In the genomic region with DNA sequence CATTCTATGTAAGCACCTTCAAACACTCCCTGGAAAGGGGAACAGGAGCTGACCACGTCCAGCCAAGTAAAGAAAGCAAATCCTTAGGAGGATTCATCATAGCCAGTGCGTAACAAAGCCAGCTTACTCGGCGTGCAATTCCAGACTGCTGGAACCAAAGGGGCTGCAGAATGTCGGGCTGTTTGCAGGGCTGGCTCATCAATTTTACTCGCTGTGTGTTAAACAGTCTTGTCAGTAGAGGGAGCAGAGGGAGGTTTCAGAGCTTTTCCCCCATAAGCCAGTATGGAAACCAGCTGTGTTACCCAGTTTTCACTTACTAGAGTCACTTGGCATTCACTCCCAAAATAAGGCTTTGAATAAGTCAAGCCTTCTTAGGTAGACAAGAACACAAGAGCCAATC, we compare ENCODE assay signal across 9 cellular contexts.
DNase-seq lines count a peak whose midpoint lies in the region; ATAC-seq, FAIRE-seq and TF ChIP-seq lines count a peak whose summit lies in the region.
"Had no signal": no experiment of that assay in that cellular context is flagged by ENCODE, and none has a peak within 500 bp of the region (broad histone marks: within the 10 kb centered on the region; RNA-seq: fewer than 3 reads in every experiment).

No MANE protein-coding gene starts in this region.

- in situ Hi-C loops in G401 (cut with HindIII; ENCODE audit: low sequenced_read_pairs): no loop called here

- WGBS in H1 (ENCODE audit: extremely low coverage in 1 of 2, insufficient coverage in 1 of 2, insufficient read length in 1 of 2, insufficient replicate concordance in 2 of 2, low coverage in 1 of 2, low lambda C conversion rate in 2 of 2, missing lambda C conversion rate in 1 of 2), 2 experiments: 58% methylated on average over 6 of the region's 6 CpGs; no CpG with 5 or more reads in 1 of the 2 experiments

- no peak overlapping the region for H4K8ac ChIP-seq in H1 (ENCODE audit: extremely low read depth, insufficient read depth, low read length)

- H3K4me3 ChIP-seq in H1 (ENCODE audit: extremely low read depth in 1 of 4, insufficient read depth in 2 of 4, low read depth in 3 of 4, low read length in 4 of 4) (no peak overlapping the region), osteoblast (ENCODE audit: insufficient read depth, low read length) (no peak overlapping the region)
- H3K4me3 ChIP-seq: upper lobe of left lung had no signal

- no peak overlapping the region for H4K5ac ChIP-seq in H1 (ENCODE audit: insufficient read length, low read depth, low read length)

- no peak overlapping the region for H3K18ac ChIP-seq in H1 (ENCODE audit: extremely low read depth, low read length)

- H2AFZ ChIP-seq in H1 (ENCODE audit: low read length) (no peak overlapping the region), osteoblast (ENCODE audit: low read length) (no peak overlapping the region)

- no peak overlapping the region for H2BK5ac ChIP-seq in H1 (ENCODE audit: low read depth, low read length)

- H3K4me3 Mint-ChIP-seq in activated CD4-positive, alpha-beta T cell treated with anti-CD3 and anti-CD28 coated beads, Interleukin-2, amount 10 ng/mL, durations not matched to agents 7 days and 5 days: no peak overlapping the region
- no peak overlapping the region for H3K4me3 Mint-ChIP-seq in activated CD8-positive, alpha-beta memory T cell treated with anti-CD3 and anti-CD28 coated beads, Interleukin-2, amount 10 ng/mL, durations not matched to agents 7 days and 5 days

- no peak overlapping the region for H3K56ac ChIP-seq in H1 (replicated peaks; ENCODE audit: insufficient read length, low read depth, low read length)

- POLR2A ChIA-PET in H1 (lab: Charles Lee; ENCODE audit: partially characterized antibody): no interaction called here
- POLR2A ChIA-PET in activated CD4-positive, alpha-beta T cell treated with anti-CD3 and anti-CD28 coated beads, Interleukin-2, amount 10 ng/mL, durations not matched to agents 7 days and 5 days (lab: Charles Lee): no interaction called here

- H3K4me1 Mint-ChIP-seq in activated CD4-positive, alpha-beta T cell treated with anti-CD3 and anti-CD28 coated beads, Interleukin-2, amount 10 ng/mL, durations not matched to agents 7 days and 5 days: peaks cover 3% of the 10 kb centered on the region
- H3K4me1 Mint-ChIP-seq in activated CD8-positive, alpha-beta memory T cell treated with anti-CD3 and anti-CD28 coated beads, Interleukin-2, amount 10 ng/mL, durations not matched to agents 7 days and 5 days: peaks cover 4% of the 10 kb centered on the region

- no peak overlapping the region for H2BK20ac ChIP-seq in H1 (ENCODE audit: low read length)

- CTCF ChIA-PET in H1 (lab: Charles Lee; ENCODE audit: partially characterized antibody): interaction anchor here (0.5 to 1.9 kb wide), 17 partner anchors 10 to 498 kb away, joined by 3 to 9 read pairs (median 3); no protein-coding TSS in a partner anchor
- CTCF ChIA-PET in activated CD4-positive, alpha-beta T cell treated with anti-CD3 and anti-CD28 coated beads, Interleukin-2, amount 10 ng/mL, durations not matched to agents 7 days and 5 days (lab: Charles Lee): interaction anchor here (0.7 to 1.4 kb wide), 3 partner anchors 10 to 23 kb away, joined by 3 to 5 read pairs (median 4); no protein-coding TSS in a partner anchor
- CTCF ChIA-PET in activated CD8-positive, alpha-beta memory T cell treated with anti-CD3 and anti-CD28 coated beads, Interleukin-2, amount 10 ng/mL, durations not matched to agents 7 days and 5 days (lab: Charles Lee): interaction anchor here (0.7 to 1.6 kb wide), 2 partner anchors 10 to 12 kb away, joined by 3 to 5 read pairs; no protein-coding TSS in a partner anchor

- no peaks in the 10 kb centered on the region for H3K9me3 Mint-ChIP-seq in activated CD4-positive, alpha-beta T cell treated with anti-CD3 and anti-CD28 coated beads, Interleukin-2, amount 10 ng/mL, durations not matched to agents 7 days and 5 days
- no peaks in the 10 kb centered on the region for H3K9me3 Mint-ChIP-seq in activated CD8-positive, alpha-beta memory T cell treated with anti-CD3 and anti-CD28 coated beads, Interleukin-2, amount 10 ng/mL, durations not matched to agents 7 days and 5 days (ENCODE audit: low read depth)

- no peak overlapping the region for H3K4me2 ChIP-seq in H1 (ENCODE audit: insufficient read depth in 1 of 2, low read depth in 2 of 2, low read length in 2 of 2)
- no peak overlapping the region for H3K4me2 ChIP-seq in osteoblast (ENCODE audit: insufficient read depth, low read length)

- H2AK5ac ChIP-seq in H1 (ENCODE audit: low read depth, low read length): no peak overlapping the region

- no peak for TF ChIP-seq POLR2A in H1 (IDR thresholded peaks at IDR 0.05; ENCODE audit: control extremely low read depth in 1 of 2, low read depth in 2 of 2, low read length in 2 of 2)

- no peak overlapping the region for H3K14ac ChIP-seq in H1 (ENCODE audit: insufficient read length)

- peak; percentile 59 to 68 for TF ChIP-seq RAD21 in H1 (IDR thresholded peaks at IDR 0.05 in 1 of 2, conservative IDR thresholded peaks at IDR 0.05 in 1 of 2; ENCODE audit: low read depth in 2 of 2, low read length in 2 of 2)

- DNase-seq in NCI-H1694 (lab: John Stamatoyannopoulos, UW): peak; percentile 11
- peak in 1 of 2 experiments; percentile 33 for DNase-seq in H1 (ENCODE audit: low read depth in 1 of 2, low spot score in 2 of 2)
- peak; percentile 62 for DNase-seq in osteoblast (ENCODE audit: insufficient read length, low spot score, missing footprints)
- DNase-seq in activated CD4-positive, alpha-beta T cell treated with anti-CD3 and anti-CD28 coated beads, Interleukin-2, amount 10 ng/mL, durations not matched to agents 7 days and 5 days: no peak
- no peak for DNase-seq in activated CD8-positive, alpha-beta memory T cell treated with anti-CD3 and anti-CD28 coated beads, Interleukin-2, amount 10 ng/mL, durations not matched to agents 7 days and 5 days
- no peak for DNase-seq in G401 (ENCODE audit: low spot score)

- FAIRE-seq in H1 (lab: Jason Lieb, UNC): peak; percentile 60

- no peaks in the 10 kb centered on the region; the same call in 1 of the 2 replicates for H3K79me1 ChIP-seq in H1 (ENCODE audit: low read depth, low read length)

- peak; percentile 45 for TF ChIP-seq CTCF in GM12873 (IDR thresholded peaks at IDR 0.05; ENCODE audit: insufficient read depth, low read depth, low read length, missing control alignments)
- peak; percentile 30 to 65 (median 54) for TF ChIP-seq CTCF in H1 (IDR thresholded peaks at IDR 0.05; ENCODE audit: control extremely low read depth in 1 of 3, insufficient read depth in 1 of 3, low read depth in 1 of 3, low read length in 3 of 3)
- peak; percentile 56 for TF ChIP-seq CTCF in osteoblast (IDR thresholded peaks at IDR 0.05; ENCODE audit: extremely low read depth, low read depth, low read length)

- H3K4me1 ChIP-seq in H1 (replicated peaks in 1 of 4; ENCODE audit: control insufficient read depth in 3 of 4, insufficient read depth in 4 of 4, low read length in 3 of 4) (no peaks in the 10 kb centered on the region; a peak in 1 of 7 replicates), osteoblast (ENCODE audit: insufficient read depth, low read length) (no peaks in the 10 kb centered on the region)

- no peak overlapping the region for H4K91ac ChIP-seq in H1 (replicated peaks; ENCODE audit: insufficient read length, low read length)

- H3K79me2 ChIP-seq in H1 (ENCODE audit: control insufficient read depth in 1 of 2, insufficient read depth in 2 of 2, low read length in 2 of 2): no peaks in the 10 kb centered on the region
- H3K79me2 ChIP-seq in osteoblast (ENCODE audit: insufficient read depth, low read length): peaks cover 22% of the 10 kb centered on the region

- no peaks in the 10 kb centered on the region for H3K27me3 Mint-ChIP-seq in activated CD4-positive, alpha-beta T cell treated with anti-CD3 and anti-CD28 coated beads, Interleukin-2, amount 10 ng/mL, durations not matched to agents 7 days and 5 days
- H3K27me3 Mint-ChIP-seq in activated CD8-positive, alpha-beta memory T cell treated with anti-CD3 and anti-CD28 coated beads, Interleukin-2, amount 10 ng/mL, durations not matched to agents 7 days and 5 days: no peaks in the 10 kb centered on the region

- H3K9ac ChIP-seq in H1 (replicated peaks in 1 of 4; ENCODE audit: extremely low read depth in 1 of 4, low read depth in 3 of 4, low read length in 3 of 4): no peak overlapping the region

- no peak overlapping the region for H3K27ac Mint-ChIP-seq in activated CD4-positive, alpha-beta T cell treated with anti-CD3 and anti-CD28 coated beads, Interleukin-2, amount 10 ng/mL, durations not matched to agents 7 days and 5 days
- H3K27ac Mint-ChIP-seq in activated CD8-positive, alpha-beta memory T cell treated with anti-CD3 and anti-CD28 coated beads, Interleukin-2, amount 10 ng/mL, durations not matched to agents 7 days and 5 days: no peak overlapping the region

- H2BK120ac ChIP-seq in H1 (replicated peaks; ENCODE audit: low read depth, low read length): no peak overlapping the region

- peaks cover 23% of the 10 kb centered on the region for H3K36me3 Mint-ChIP-seq in activated CD4-positive, alpha-beta T cell treated with anti-CD3 and anti-CD28 coated beads, Interleukin-2, amount 10 ng/mL, durations not matched to agents 7 days and 5 days (ENCODE audit: low read depth)
- H3K36me3 Mint-ChIP-seq in activated CD8-positive, alpha-beta memory T cell treated with anti-CD3 and anti-CD28 coated beads, Interleukin-2, amount 10 ng/mL, durations not matched to agents 7 days and 5 days: peaks cover 14% of the 10 kb centered on the region

- no peaks in the 10 kb centered on the region for H3K27me3 ChIP-seq in H1 (replicated peaks in 1 of 4; ENCODE audit: control insufficient read depth in 3 of 4, extremely low read depth in 1 of 4, insufficient read depth in 3 of 4, low read length in 3 of 4)
- H3K27me3 ChIP-seq in osteoblast (ENCODE audit: insufficient read depth, low read length): no peaks in the 10 kb centered on the region
- H3K27me3 ChIP-seq: upper lobe of left lung had no signal

- H4K20me1 ChIP-seq in H1 (replicated peaks in 1 of 2; ENCODE audit: control insufficient read depth in 1 of 2, insufficient read depth in 2 of 2, low read length in 2 of 2): peaks cover 0 to 3% of the 10 kb centered on the region in 2 experiments
- peaks cover 10% of the 10 kb centered on the region for H4K20me1 ChIP-seq in osteoblast (ENCODE audit: insufficient read depth, low read length)

- TF ChIP-seq EP300 in H1 (IDR thresholded peaks at IDR 0.05; ENCODE audit: borderline replicate concordance in 1 of 2, low read depth in 2 of 2, low read length in 2 of 2): no peak

- H2BK15ac ChIP-seq in H1 (ENCODE audit: low read length): no peak overlapping the region

- H3K27ac ChIP-seq in H1 (ENCODE audit: low read depth, low read length) (no peak overlapping the region), osteoblast (ENCODE audit: low read depth, low read length) (no peak overlapping the region)
- H3K27ac ChIP-seq: upper lobe of left lung had no signal

- no peak overlapping the region for H3K23ac ChIP-seq in H1 (ENCODE audit: insufficient read length)

- H3K9me3 ChIP-seq in H1 (ENCODE audit: insufficient read depth in 2 of 2, low read depth in 1 of 2, low read length in 1 of 2) (no peaks in the 10 kb centered on the region), osteoblast (ENCODE audit: low read depth, low read length) (no peaks in the 10 kb centered on the region)
- H3K9me3 ChIP-seq: upper lobe of left lung had no signal

- no peak for ATAC-seq in activated CD8-positive, alpha-beta memory T cell treated with anti-CD3 and anti-CD28 coated beads, Interleukin-2, amount 10 ng/mL, durations not matched to agents 7 days and 5 days
- ATAC-seq in HG02678 (IDR thresholded peaks at IDR 0.05; ENCODE audit: unreplicated experiment): no peak

- H3K36me3 ChIP-seq in H1 (ENCODE audit: control insufficient read depth in 2 of 4, insufficient read depth in 4 of 4, low read length in 3 of 4): peaks cover 0 to 11% (median 7%) of the 10 kb centered on the region in 4 experiments; a peak in 4 of 8 replicates
- H3K36me3 ChIP-seq in osteoblast (ENCODE audit: insufficient read depth, low read length): peaks cover 21% of the 10 kb centered on the region

- H2BK12ac ChIP-seq in H1 (ENCODE audit: low read depth, low read length): no peak overlapping the region

- no peak overlapping the region for H3K4ac ChIP-seq in H1 (replicated peaks; ENCODE audit: insufficient read length, low read depth, low read length)

- H3K23me2 ChIP-seq in H1 (ENCODE audit: low read depth, low read length): no peaks in the 10 kb centered on the region

Comparison
In these comparisons a context has a peak if more than half of its experiments do, and no peak if none do; other contexts are left out.
1. DNase-seq: peak in NCI-H1694 (single experiment) and osteoblast (single experiment); none in activated CD4-positive, alpha-beta T cell treated with anti-CD3 and anti-CD28 coated beads, Interleukin-2, amount 10 ng/mL, durations not matched to agents 7 days and 5 days (single experiment), activated CD8-positive, alpha-beta memory T cell treated with anti-CD3 and anti-CD28 coated beads, Interleukin-2, amount 10 ng/mL, durations not matched to agents 7 days and 5 days (single experiment) and G401 (single experiment).
2. Peak in every context shown above with its lines, with median percentiles within 50 percentile points of each other: CTCF ChIP-seq.